ENCODE assay signal across 18 cellular contexts in genomic region chr5:31086839-31087415, GRCh38.
"Had no signal": no experiment of that assay in that cellular context is flagged by ENCODE, and none has a peak within 500 bp of the region (broad histone marks: within the 10 kb centered on the region; RNA-seq: fewer than 3 reads in every experiment).

No MANE protein-coding gene starts in this region.

- H3K27me3 ChIP-seq: hepatocyte, testis, vagina had no signal

- H3K27ac ChIP-seq: hepatocyte, testis, vagina had no signal

- H3K4me3 ChIP-seq: hepatocyte, mucosa of descending colon, smooth muscle cell, testis, vagina had no signal

- FAIRE-seq: endothelial cell of umbilical vein had no signal

- H3K36me3 ChIP-seq: vagina had no signal

- H3K4me1 ChIP-seq: testis, vagina had no signal

- H3K9me3 ChIP-seq: mucosa of descending colon, testis, vagina had no signal

- DNase-seq: activated CD8-positive, alpha-beta memory T cell treated with anti-CD3 and anti-CD28 coated beads, Interleukin-2, amount 50 U/mL, for 4 hours; activated T-cell treated with anti-CD3 and anti-CD28 coated beads, Interleukin-2, amount 50 U/mL, for 24 hours; aorta; caudate nucleus; dermis blood vessel endothelial cell; effector memory CD4-positive, alpha-beta T cell; foreskin melanocyte; left ventricle myocardium superior; mammary epithelial cell; mucosa of descending colon; nephron progenitor cell; nucleus accumbens; stimulated activated CD4-positive, alpha-beta T cell treated with anti-CD3 and anti-CD28 coated beads, Interleukin-15, amount 100 ng/mL, for 24 hours; testis had no signal
